In genomic region chr1:23081376-23081775, GRCh38 we compare ENCODE assay signal across 13 cellular contexts.
A peak's percentile ranks its signal among the peaks of the same experiment; 100 is the strongest.
DNase-seq lines count a peak whose midpoint lies in the region; ATAC-seq and TF ChIP-seq lines count a peak whose summit lies in the region.
"Had no signal": no experiment of that assay in that cellular context is flagged by ENCODE, and none has a peak within 500 bp of the region (broad histone marks: within the 10 kb centered on the region; RNA-seq: fewer than 3 reads in every experiment).

No MANE protein-coding gene starts in this region.

- H3K4me1 ChIP-seq in left ventricle myocardium inferior (peaks cover 25% of the 10 kb centered on the region), right cardiac atrium (ENCODE audit: control insufficient read depth, insufficient read depth, low read length) (no peaks in the 10 kb centered on the region), fibroblast of lung (ENCODE audit: control insufficient read depth, extremely low read depth, insufficient read depth, low read length) (no peaks in the 10 kb centered on the region)

- no peak overlapping the region for H2AFZ ChIP-seq in fibroblast of lung (ENCODE audit: low read length)

- DNase-seq in left ventricle myocardium inferior: no peak
- DNase-seq in right cardiac atrium: no peak
- peak; percentile 1 for DNase-seq in SK-MEL-5 (ENCODE audit: low read depth, low spot score)
- DNase-seq in fibroblast of lung (ENCODE audit: low read depth in 2 of 2): no peak
- no peak for DNase-seq in posterior cingulate gyrus
- DNase-seq in LoVo (ENCODE audit: low spot score): no peak
- no peak for DNase-seq in activated T-cell treated with anti-CD3 and anti-CD28 coated beads, Interleukin-2, amount 50 U/mL, for 48 hours
- no peak for DNase-seq in activated naive CD4-positive, alpha-beta T cell treated with Interleukin-2 at 50 U/mL for 16 hours
- DNase-seq: activated CD4-positive, CD25-positive, alpha-beta regulatory T cell; GF-D8; HCEC 1CT; Karpas-422; SHP77 had no signal

- H3K9me3 ChIP-seq in left ventricle myocardium inferior (replicated peaks): no peaks in the 10 kb centered on the region
- H3K9me3 ChIP-seq in right cardiac atrium (ENCODE audit: control insufficient read depth, low read length): no peaks in the 10 kb centered on the region
- H3K9me3 ChIP-seq in fibroblast of lung (ENCODE audit: control insufficient read depth, insufficient read depth, low read depth, low read length): no peaks in the 10 kb centered on the region

- no peak for ATAC-seq in right cardiac atrium

- H3K27ac ChIP-seq in left ventricle myocardium inferior (replicated peaks) (no peak overlapping the region), right cardiac atrium (ENCODE audit: low read length) (no peak overlapping the region), fibroblast of lung (ENCODE audit: insufficient read depth, low read length) (no peak overlapping the region)

- intact Hi-C loops in left ventricle myocardium inferior (cut with micrococcal nuclease) (no loop called here), right cardiac atrium (cut with DNase I) (no loop called here), posterior cingulate gyrus (cut with DNase I) (no loop called here)

- H3K36me3 ChIP-seq in left ventricle myocardium inferior (peaks cover 94% of the 10 kb centered on the region), fibroblast of lung (ENCODE audit: control insufficient read depth, insufficient read depth, low read length) (peaks cover 31% of the 10 kb centered on the region)

- TF ChIP-seq CTCF in left ventricle myocardium inferior (IDR thresholded peaks at IDR 0.05; ENCODE audit: borderline replicate concordance) (peak; percentile 25), fibroblast of lung (conservative IDR thresholded peaks at IDR 0.05 in 1 of 2, IDR thresholded peaks at IDR 0.05 in 1 of 2; ENCODE audit: low read depth in 1 of 2, low read length in 2 of 2) (peak; percentile 8 to 18)

- no peaks in the 10 kb centered on the region for H3K79me2 ChIP-seq in fibroblast of lung (ENCODE audit: control insufficient read depth, insufficient read depth, low read length)

- in situ Hi-C loops in SK-MEL-5 (cut with HindIII; ENCODE audit: low pct_unique_long_range_greater_than_20kb, low sequenced_read_pairs): no loop called here

- H4K20me1 ChIP-seq in fibroblast of lung (ENCODE audit: control insufficient read depth, extremely low read depth, insufficient read depth, low read length): no peaks in the 10 kb centered on the region

- no peak overlapping the region for H3K9ac ChIP-seq in fibroblast of lung (ENCODE audit: insufficient read depth, low read length)

- no peak overlapping the region for H3K4me3 ChIP-seq in left ventricle myocardium inferior
- no peak overlapping the region for H3K4me3 ChIP-seq in right cardiac atrium (ENCODE audit: low read length)
- H3K4me3 ChIP-seq in fibroblast of lung (replicated peaks in 1 of 4; ENCODE audit: control extremely low read depth in 1 of 4, insufficient read depth in 1 of 4, low read depth in 3 of 4, low read length in 4 of 4): no peak overlapping the region

- H3K27me3 ChIP-seq in left ventricle myocardium inferior (ENCODE audit: low read depth) (no peaks in the 10 kb centered on the region), right cardiac atrium (ENCODE audit: control insufficient read depth, insufficient read depth) (no peaks in the 10 kb centered on the region), fibroblast of lung (ENCODE audit: control insufficient read depth, insufficient read depth, low read length) (no peaks in the 10 kb centered on the region)

- 86% methylated on average over 3 of the region's 3 CpGs for WGBS in right cardiac atrium

- H3K4me2 ChIP-seq in fibroblast of lung (ENCODE audit: extremely low read depth, insufficient read depth, low read length): no peak overlapping the region
